ENCODE assay signal across 10 cellular contexts in the genomic region with DNA sequence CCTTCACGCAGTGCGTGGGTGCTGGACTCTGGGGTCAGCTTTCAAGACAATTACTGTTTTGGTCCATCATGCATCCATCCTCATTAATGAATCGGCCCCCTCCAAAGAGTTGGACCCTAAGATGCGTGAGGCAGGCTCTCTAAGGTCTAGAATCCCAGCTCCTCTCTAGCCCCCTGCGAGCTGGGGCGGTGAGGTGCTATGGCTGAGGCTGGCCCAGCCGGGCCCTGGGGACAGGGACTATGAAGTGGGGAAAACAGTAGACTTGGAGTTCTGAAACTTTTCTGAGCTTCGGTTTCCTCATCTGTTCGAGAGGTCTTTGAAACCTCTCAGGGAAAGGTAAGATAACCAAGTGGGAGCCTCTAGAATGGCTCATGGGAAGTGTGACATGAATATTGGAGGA. TPM values are rescaled to one million over a fixed set of nuclear protein-coding genes. Genes with fewer than 3 reads are reported as not detected.
DNase-seq lines count a peak whose midpoint lies in the region; ATAC-seq and TF ChIP-seq lines count a peak whose summit lies in the region.
"Had no signal": no experiment of that assay in that cellular context is flagged by ENCODE, and none has a peak within 500 bp of the region (broad histone marks: within the 10 kb centered on the region; RNA-seq: fewer than 3 reads in every experiment).

No MANE protein-coding gene starts in this region.

- WGBS in ovary, 3 donors: 72 to 76% (median 76%) methylated on average over 9 of the region's 9 CpGs

- H3K9me3 Mint-ChIP-seq in chondrocyte (ENCODE audit: low read depth): no peaks in the 10 kb centered on the region

- no peak for TF ChIP-seq POLR2A in NB4 (IDR thresholded peaks at IDR 0.05; ENCODE audit: extremely low read depth, insufficient read length)
- no peak for TF ChIP-seq POLR2A in ovary (IDR thresholded peaks at IDR 0.05)

- peak overlapping the region in 1 of 2 experiments; percentile 80; a peak in 2 of 4 replicates for H3K4me3 ChIP-seq in DND-41 (ENCODE audit: low read depth in 1 of 2, low read length in 2 of 2)
- H3K4me3 ChIP-seq in NB4 (ENCODE audit: low read depth, low read length): peak overlapping the region; percentile 93
- H3K4me3 ChIP-seq in neuron (ENCODE audit: low read length): peak overlapping the region; percentile 69
- H3K4me3 ChIP-seq in ovary: no peak overlapping the region

- peak overlapping the region; percentile 98 for H3K4me2 ChIP-seq in DND-41 (ENCODE audit: insufficient read depth, low read length)

- DNase-seq in DND-41 (no peak), NB4 (ENCODE audit: low read depth) (no peak), chondrocyte (ENCODE audit: low spot score) (no peak), ovary (no peak), nucleus accumbens (lab: John Stamatoyannopoulos, UW) (no peak), NCI-H2081 treated with DMSO at 0.1 percent for 48 hours (lab: John Stamatoyannopoulos, UW) (no peak)
- DNase-seq: stimulated activated CD4-positive, alpha-beta T cell treated with anti-CD3 and anti-CD28 coated beads, Interleukin-15, amount 100 ng/mL, for 24 hours; stimulated activated naive CD8-positive, alpha-beta T cell treated with anti-CD3 and anti-CD28 coated beads, Interleukin-15, Interleukin-2, amounts not matched to agents 100 U/mL and 50 U/mL, for 24 hours had no signal

- H3K27ac ChIP-seq in DND-41 (ENCODE audit: low read length) (0 out of 2 replicates have a peak overlapping the region, but pooled peaks have one; percentile 6), ovary (no peak overlapping the region)

- peaks cover 41% of the 10 kb centered on the region for H3K36me3 ChIP-seq in DND-41 (ENCODE audit: insufficient read depth, low read length)
- H3K36me3 ChIP-seq in neuron (ENCODE audit: insufficient read depth, low read length): peaks cover 26% of the 10 kb centered on the region
- H3K36me3 ChIP-seq in ovary: no peaks in the 10 kb centered on the region

- no peaks in the 10 kb centered on the region for H3K27me3 Mint-ChIP-seq in chondrocyte (ENCODE audit: low read depth)

- H3K4me3 Mint-ChIP-seq in chondrocyte (ENCODE audit: unreplicated experiment): peak overlapping the region; percentile 97

- peak overlapping the region; percentile 79 for H3K9ac ChIP-seq in DND-41 (ENCODE audit: low read depth, low read length)

- peaks cover 30% of the 10 kb centered on the region for H3K4me1 Mint-ChIP-seq in chondrocyte (ENCODE audit: low read depth)

- intact Hi-C loops in ovary (cut with DNase I): loop anchor here in 1 of 4 donors (10.0 kb wide), 1 partner anchor 60 kb away; the partner anchor contains the start of gene RABEP2

- H3K79me2 ChIP-seq in DND-41 (ENCODE audit: insufficient read depth, low read length): peaks cover 59% of the 10 kb centered on the region

- H3K27me3 ChIP-seq in DND-41 (ENCODE audit: insufficient read depth, low read length, poor library complexity): no peaks in the 10 kb centered on the region
- no peaks in the 10 kb centered on the region for H3K27me3 ChIP-seq in neuron (ENCODE audit: insufficient read depth, low read length)
- H3K27me3 ChIP-seq in ovary: no peaks in the 10 kb centered on the region

- H3K27ac Mint-ChIP-seq in chondrocyte (ENCODE audit: unreplicated experiment): peak overlapping the region; percentile 12

- peaks cover 10% of the 10 kb centered on the region; the same call in 1 of the 2 replicates for H4K20me1 ChIP-seq in DND-41 (ENCODE audit: insufficient read depth, low read length)

- no peak overlapping the region for H2AFZ ChIP-seq in DND-41 (ENCODE audit: low read depth, low read length)
- H2AFZ ChIP-seq in neuron (ENCODE audit: low read depth, low read length): no peak overlapping the region

- no peak for TF ChIP-seq EP300 in ovary (IDR thresholded peaks at IDR 0.05)

- TF ChIP-seq CTCF in DND-41 (IDR thresholded peaks at IDR 0.05; ENCODE audit: borderline replicate concordance, extremely low read depth, low read length, poor library complexity, severe bottlenecking) (no peak), NB4 (IDR thresholded peaks at IDR 0.05; ENCODE audit: low read depth, low read length) (no peak), chondrocyte (IDR thresholded peaks at IDR 0.05) (no peak), ovary (IDR thresholded peaks at IDR 0.05) (no peak)

- H3K9me3 ChIP-seq in DND-41 (ENCODE audit: insufficient read depth, low read length, severe bottlenecking) (no peaks in the 10 kb centered on the region), neuron (ENCODE audit: low read length) (no peaks in the 10 kb centered on the region), ovary (no peaks in the 10 kb centered on the region)

- peaks cover 28% of the 10 kb centered on the region for H3K4me1 ChIP-seq in DND-41 (ENCODE audit: insufficient read depth, low read length)
- H3K4me1 ChIP-seq in neuron (ENCODE audit: insufficient read depth, low read length): peaks cover 13% of the 10 kb centered on the region
- peaks cover 2% of the 10 kb centered on the region for H3K4me1 ChIP-seq in ovary (ENCODE audit: insufficient read depth)

- H3K36me3 Mint-ChIP-seq in chondrocyte (ENCODE audit: low read depth): peaks cover 14% of the 10 kb centered on the region

- ATAC-seq in DND-41 (ENCODE audit: insufficient read depth, low read depth): no peak
- ATAC-seq: stimulated activated naive CD8-positive, alpha-beta T cell treated with anti-CD3 and anti-CD28 coated beads, Interleukin-15, Interleukin-2, amounts not matched to agents 100 U/mL and 50 U/mL, for 24 hours had no signal

RNA-seq across cellular contexts. Expression of gene SH2B1, which starts 1.6 kb away (rescaled TPM):
- total RNA-seq in chondrocyte (36.4 to 48.1 TPM (median 38.1 TPM) in 3 replicates), ovary (10 to 100 TPM; 30.8 to 76.9 (median 60.0) TPM)
- polyA plus RNA-seq in ovary: 10 to 100 TPM in 1 of 2 donors, 1 to 10 TPM in 1; 7.6 to 67.5 TPM

RNA-seq across cellular contexts. Expression of gene ATP2A1, which starts 13.0 kb away (rescaled TPM):
- total RNA-seq in chondrocyte (0.31 to 1.8 TPM (median 0.42 TPM) in 3 replicates), ovary (1 to 10 TPM in 2 of 7 donors, under 1 TPM in 5; 0.15 to 2.5 (median 0.41) TPM)
- polyA plus RNA-seq in ovary: under 1 TPM; 0.53 to 0.90 TPM
- total RNA-seq: SK-MEL-5 had no signal

RNA-seq across cellular contexts. Expression of gene TUFM, which starts 19.1 kb away (rescaled TPM):
- total RNA-seq in chondrocyte (91.1 to 120 TPM (median 95.0 TPM) in 3 replicates), ovary (100 to 1,000 TPM in 4 of 7 donors, 10 to 100 TPM in 3; 75.7 to 123 (median 105) TPM)
- polyA plus RNA-seq in ovary: 100 to 1,000 TPM; 106 to 117 TPM

RNA-seq across cellular contexts. Expression of gene ATXN2L, which starts 42.5 kb away (rescaled TPM):
- total RNA-seq in chondrocyte: 152 to 186 TPM (median 185 TPM) in 3 replicates
- total RNA-seq in ovary: 100 to 1,000 TPM in 2 of 7 donors, 10 to 100 TPM in 5; 36.2 to 143 (median 84.8) TPM
- 10 to 100 TPM; 45.5 to 84.6 TPM for polyA plus RNA-seq in ovary

RNA-seq across cellular contexts. Expression of gene RABEP2, which starts 59.7 kb away (rescaled TPM):
- total RNA-seq in chondrocyte: 20.1 to 24.6 TPM (median 22.4 TPM) in 3 replicates
- 10 to 100 TPM in 5 of 7 donors, 1 to 10 TPM in 2; 5.1 to 13.9 (median 11.3) TPM for total RNA-seq in ovary
- polyA plus RNA-seq in ovary: 10 to 100 TPM in 1 of 2 donors, under 1 TPM in 1; 0.32 to 14.8 TPM
